9 cellular contexts compared by ENCODE assay signal in genomic region chr13:44231786-44232516, GRCh38.
A peak's percentile ranks its signal among the peaks of the same experiment; 100 is the strongest.
DNase-seq lines count a peak whose midpoint lies in the region; ATAC-seq and TF ChIP-seq lines count a peak whose summit lies in the region.
"Had no signal": no experiment of that assay in that cellular context is flagged by ENCODE, and none has a peak within 500 bp of the region (broad histone marks: within the 10 kb centered on the region; RNA-seq: fewer than 3 reads in every experiment).

No MANE protein-coding gene starts in this region.

- no peak overlapping the region for H3K27ac Mint-ChIP-seq in activated CD4-positive, alpha-beta memory T cell treated with anti-CD3 and anti-CD28 coated beads for 36 hours
- no peak overlapping the region for H3K27ac Mint-ChIP-seq in activated CD4-positive, alpha-beta memory T cell treated with anti-CD3 and anti-CD28 coated beads, Interleukin-2, amount 10 ng/mL, durations not matched to agents 7 days and 5 days
- peak overlapping the region; percentile 34 for H3K27ac Mint-ChIP-seq in WTC11

- intact Hi-C loops in activated CD4-positive, alpha-beta memory T cell treated with anti-CD3 and anti-CD28 coated beads for 36 hours (cut with micrococcal nuclease): no loop called here
- intact Hi-C loops in transverse colon (cut with DNase I; ENCODE audit: low total_unique reads): no loop called here

- TF ChIP-seq POLR2A in transverse colon (IDR thresholded peaks at IDR 0.05): no peak

- no peak overlapping the region for H3K9ac ChIP-seq in Karpas-422 (ENCODE audit: low read length)

- H3K27me3 Mint-ChIP-seq in activated CD4-positive, alpha-beta memory T cell treated with anti-CD3 and anti-CD28 coated beads for 36 hours: peaks cover 11% of the 10 kb centered on the region
- peaks cover 41% of the 10 kb centered on the region for H3K27me3 Mint-ChIP-seq in activated CD4-positive, alpha-beta memory T cell treated with anti-CD3 and anti-CD28 coated beads, Interleukin-2, amount 10 ng/mL, durations not matched to agents 7 days and 5 days
- no peaks in the 10 kb centered on the region for H3K27me3 Mint-ChIP-seq in WTC11 (ENCODE audit: low read depth)

- DNase-seq in activated CD4-positive, alpha-beta memory T cell treated with anti-CD3 and anti-CD28 coated beads for 36 hours: peak; percentile 23
- no peak for DNase-seq in activated CD4-positive, alpha-beta memory T cell treated with anti-CD3 and anti-CD28 coated beads, Interleukin-2, amount 10 ng/mL, durations not matched to agents 7 days and 5 days
- peak; percentile 55 for DNase-seq in WTC11 (ENCODE audit: low spot score)
- peak; percentile 89 for DNase-seq in iPS-NIHi7 (ENCODE audit: extremely low spot score)
- DNase-seq in transverse colon: peak; percentile 76
- no peak for DNase-seq in Karpas-422
- no peak for DNase-seq in GF-D8 (lab: John Stamatoyannopoulos, UW)

- peak overlapping the region; percentile 54 to 73 (median 68) for H3K27ac ChIP-seq in transverse colon
- no peak overlapping the region for H3K27ac ChIP-seq in Karpas-422 (ENCODE audit: low read length)

- in situ Hi-C loops in transverse colon (cut with MboI; ENCODE audit: low pct_ligation_motif_present in 1 of 4, low pct_unique_long_range_greater_than_20kb in 1 of 4, low sequenced_read_pairs in 3 of 4): no loop called here

- CTCF ChIA-PET in activated CD4-positive, alpha-beta memory T cell treated with anti-CD3 and anti-CD28 coated beads for 36 hours (lab: Charles Lee): interaction anchor here (0.5 kb wide), 1 partner anchor 252 kb away, joined by 3 read pairs; no protein-coding TSS in a partner anchor
- CTCF ChIA-PET in activated CD4-positive, alpha-beta memory T cell treated with anti-CD3 and anti-CD28 coated beads, Interleukin-2, amount 10 ng/mL, durations not matched to agents 7 days and 5 days (lab: Charles Lee): no interaction called here
- CTCF ChIA-PET in WTC11 (lab: Charles Lee): no interaction called here

- no peaks in the 10 kb centered on the region for H3K79me2 ChIP-seq in Karpas-422 (ENCODE audit: low read length)

- WGBS in transverse colon (ENCODE audit: low coverage in 1 of 2), 2 donors: 56 to 69% methylated on average over 11 to 15 of the region's 15 CpGs

- no peaks in the 10 kb centered on the region for H3K9me3 ChIP-seq in transverse colon
- H3K9me3 ChIP-seq in Karpas-422 (ENCODE audit: low read length): no peaks in the 10 kb centered on the region

- POLR2A ChIA-PET in activated CD4-positive, alpha-beta memory T cell treated with anti-CD3 and anti-CD28 coated beads for 36 hours (lab: Charles Lee): no interaction called here
- POLR2A ChIA-PET in activated CD4-positive, alpha-beta memory T cell treated with anti-CD3 and anti-CD28 coated beads, Interleukin-2, amount 10 ng/mL, durations not matched to agents 7 days and 5 days (lab: Charles Lee): no interaction called here
- POLR2A ChIA-PET in WTC11 (lab: Charles Lee): interaction anchor here (1.3 to 1.5 kb wide), 2 partner anchors 203 to 205 kb away, joined by 3 to 5 read pairs; no protein-coding TSS in a partner anchor

- H3K4me3 ChIP-seq in transverse colon (no peak overlapping the region), Karpas-422 (ENCODE audit: low read length) (no peak overlapping the region)

- H3K36me3 ChIP-seq in transverse colon: no peaks in the 10 kb centered on the region
- H3K36me3 ChIP-seq in Karpas-422 (ENCODE audit: insufficient read depth, low read length): no peaks in the 10 kb centered on the region

- H4K20me1 ChIP-seq in Karpas-422 (ENCODE audit: insufficient read depth, low read depth, low read length): no peaks in the 10 kb centered on the region

- H2AFZ ChIP-seq in Karpas-422 (ENCODE audit: low read length): no peak overlapping the region

- no peaks in the 10 kb centered on the region for H3K9me2 ChIP-seq in Karpas-422 (replicated peaks; ENCODE audit: insufficient read depth, low read length)

- no peak overlapping the region for H3K4me2 ChIP-seq in Karpas-422 (ENCODE audit: low read depth, low read length, poor library complexity, severe bottlenecking)

- no peak overlapping the region for H3K4me3 Mint-ChIP-seq in activated CD4-positive, alpha-beta memory T cell treated with anti-CD3 and anti-CD28 coated beads for 36 hours
- H3K4me3 Mint-ChIP-seq in activated CD4-positive, alpha-beta memory T cell treated with anti-CD3 and anti-CD28 coated beads, Interleukin-2, amount 10 ng/mL, durations not matched to agents 7 days and 5 days: no peak overlapping the region
- no peak overlapping the region for H3K4me3 Mint-ChIP-seq in WTC11
- H3K4me3 Mint-ChIP-seq: neural crest cell had no signal

- H3K4me1 Mint-ChIP-seq in activated CD4-positive, alpha-beta memory T cell treated with anti-CD3 and anti-CD28 coated beads for 36 hours (ENCODE audit: low read depth): peaks cover 3% of the 10 kb centered on the region
- peaks cover under 1% of the 10 kb centered on the region for H3K4me1 Mint-ChIP-seq in activated CD4-positive, alpha-beta memory T cell treated with anti-CD3 and anti-CD28 coated beads, Interleukin-2, amount 10 ng/mL, durations not matched to agents 7 days and 5 days
- H3K4me1 Mint-ChIP-seq in WTC11: peaks cover 14% of the 10 kb centered on the region

- no peaks in the 10 kb centered on the region for H3K9me3 Mint-ChIP-seq in activated CD4-positive, alpha-beta memory T cell treated with anti-CD3 and anti-CD28 coated beads for 36 hours
- no peaks in the 10 kb centered on the region for H3K9me3 Mint-ChIP-seq in activated CD4-positive, alpha-beta memory T cell treated with anti-CD3 and anti-CD28 coated beads, Interleukin-2, amount 10 ng/mL, durations not matched to agents 7 days and 5 days
- H3K9me3 Mint-ChIP-seq in WTC11: no peaks in the 10 kb centered on the region
- H3K9me3 Mint-ChIP-seq: neural crest cell had no signal

- TF ChIP-seq CTCF in WTC11 (IDR thresholded peaks at IDR 0.05): no peak
- peak in 1 of 5 experiments; percentile 16 for TF ChIP-seq CTCF in transverse colon (IDR thresholded peaks at IDR 0.05)

- H3K27me3 ChIP-seq in transverse colon (no peaks in the 10 kb centered on the region), Karpas-422 (ENCODE audit: low read length) (0 out of 2 replicates have a peak, but pooled peaks cover 2% of the 10 kb centered on the region)

- no peaks in the 10 kb centered on the region for H3K36me3 Mint-ChIP-seq in activated CD4-positive, alpha-beta memory T cell treated with anti-CD3 and anti-CD28 coated beads for 36 hours
- H3K36me3 Mint-ChIP-seq in activated CD4-positive, alpha-beta memory T cell treated with anti-CD3 and anti-CD28 coated beads, Interleukin-2, amount 10 ng/mL, durations not matched to agents 7 days and 5 days (ENCODE audit: low read depth): no peaks in the 10 kb centered on the region
- no peaks in the 10 kb centered on the region for H3K36me3 Mint-ChIP-seq in WTC11

- H3K4me1 ChIP-seq in transverse colon: peaks cover 4 to 28% (median 13%) of the 10 kb centered on the region in 4 donors
- H3K4me1 ChIP-seq in Karpas-422 (ENCODE audit: low read length): no peaks in the 10 kb centered on the region

- ATAC-seq in WTC11 (peak; percentile 95), GM19035 (IDR thresholded peaks at IDR 0.05; ENCODE audit: unreplicated experiment) (no peak)

- no peak for TF ChIP-seq EP300 in transverse colon (IDR thresholded peaks at IDR 0.05; ENCODE audit: low read depth)

TF ChIP-seq in WTC11, 78 proteins besides CTCF, POLR2A, EP300 and RAD21 (continues in another document):
- TF ChIP-seq PREB (CRISPR knock-in tag; IDR thresholded peaks at IDR 0.05; ENCODE audit: borderline replicate concordance): no peak
- TF ChIP-seq ZNF138 (CRISPR knock-in tag; conservative IDR thresholded peaks at IDR 0.05): no peak
- no peak for TF ChIP-seq ZNF281 (CRISPR knock-in tag; IDR thresholded peaks at IDR 0.05)
- no peak for TF ChIP-seq MXD4 (CRISPR knock-in tag; IDR thresholded peaks at IDR 0.05; ENCODE audit: borderline replicate concordance)
- TF ChIP-seq ZNF423 (CRISPR knock-in tag; IDR thresholded peaks at IDR 0.05): no peak
- TF ChIP-seq USF2 (CRISPR knock-in tag; IDR thresholded peaks at IDR 0.05): no peak

Comparison
In these comparisons a context has a peak if more than half of its experiments do, and no peak if none do; other contexts are left out.
1. DNase-seq: peak in activated CD4-positive, alpha-beta memory T cell treated with anti-CD3 and anti-CD28 coated beads for 36 hours (single experiment), WTC11 (single experiment), iPS-NIHi7 (single experiment) and transverse colon (single experiment); none in activated CD4-positive, alpha-beta memory T cell treated with anti-CD3 and anti-CD28 coated beads, Interleukin-2, amount 10 ng/mL, durations not matched to agents 7 days and 5 days (single experiment), Karpas-422 (single experiment) and GF-D8 (single experiment).